Comparison of ENCODE assay signal across 19 cellular contexts in the genomic region with DNA sequence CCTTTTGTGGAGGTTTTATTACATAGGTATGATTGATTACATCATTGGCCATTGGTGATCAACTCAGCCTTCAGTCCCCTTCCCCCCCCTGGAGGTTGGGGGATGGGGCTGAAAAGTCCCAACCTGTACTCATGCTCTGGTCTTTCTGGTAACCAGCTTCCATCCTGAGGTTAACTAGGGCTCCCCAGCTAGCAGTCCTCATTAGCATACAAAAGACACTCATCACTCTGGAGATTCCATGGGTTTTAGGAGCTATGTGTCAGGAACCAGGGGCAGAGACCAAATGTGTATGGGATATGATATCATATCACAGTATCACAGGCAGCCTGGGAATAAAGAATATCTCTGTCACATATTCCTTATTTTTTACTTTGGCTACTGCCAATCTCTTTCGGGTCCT. TPM values are rescaled to one million over a fixed set of nuclear protein-coding genes. Genes with fewer than 3 reads are reported as not detected.
DNase-seq lines count a peak whose midpoint lies in the region; ATAC-seq, FAIRE-seq and TF ChIP-seq lines count a peak whose summit lies in the region.
"Had no signal": no experiment of that assay in that cellular context is flagged by ENCODE, and none has a peak within 500 bp of the region (broad histone marks: within the 10 kb centered on the region; RNA-seq: fewer than 3 reads in every experiment).

No MANE protein-coding gene starts in this region.

- H4K8ac ChIP-seq in H1 (ENCODE audit: extremely low read depth, insufficient read depth, low read length): no peak overlapping the region

- WGBS in H1 (ENCODE audit: extremely low coverage in 1 of 2, insufficient coverage in 1 of 2, insufficient read length in 1 of 2, insufficient replicate concordance in 2 of 2, low coverage in 1 of 2, low lambda C conversion rate in 2 of 2, missing lambda C conversion rate in 1 of 2), 2 experiments: 92% methylated on average over 1 of the region's 1 CpG; no CpG with 5 or more reads in 1 of the 2 experiments
- 53% methylated on average over 1 of the region's 1 CpG for WGBS in prostate gland

- no peak for FAIRE-seq in H1 (lab: Jason Lieb, UNC)
- FAIRE-seq: RCC 7860 had no signal

- H4K5ac ChIP-seq in H1 (ENCODE audit: insufficient read length, low read depth, low read length): no peak overlapping the region

- no peaks in the 10 kb centered on the region for H3K27me3 ChIP-seq in H1 (replicated peaks in 1 of 4; ENCODE audit: control insufficient read depth in 3 of 4, extremely low read depth in 1 of 4, insufficient read depth in 3 of 4, low read length in 3 of 4)
- H3K27me3 ChIP-seq in prostate gland (replicated peaks; ENCODE audit: insufficient read depth): no peaks in the 10 kb centered on the region
- H3K27me3 ChIP-seq in lower lobe of right lung (ENCODE audit: low read depth): no peaks in the 10 kb centered on the region
- H3K27me3 ChIP-seq: hepatocyte, spleen, thyroid gland had no signal

- H3K4me2 ChIP-seq in H1 (ENCODE audit: insufficient read depth in 1 of 2, low read depth in 2 of 2, low read length in 2 of 2): peak overlapping the region in 1 of 2 experiments; percentile 36; a peak in 1 of 4 replicates
- H3K4me2 ChIP-seq: hepatocyte had no signal

- H3K23me2 ChIP-seq in H1 (ENCODE audit: low read depth, low read length): no peaks in the 10 kb centered on the region

- H3K14ac ChIP-seq in H1 (ENCODE audit: insufficient read length): no peak overlapping the region

- H3K27ac ChIP-seq in H1 (ENCODE audit: low read depth, low read length) (no peak overlapping the region), prostate gland (no peak overlapping the region), lower lobe of right lung (no peak overlapping the region)
- H3K27ac ChIP-seq: C4-2B, hepatocyte, thyroid gland had no signal

- DNase-seq in activated T-cell treated with anti-CD3 and anti-CD28 coated beads, Interleukin-2, amount 50 U/mL, for 24 hours: no peak
- no peak for DNase-seq in activated T-cell treated with anti-CD3 and anti-CD28 coated beads for 4 hours
- no peak for DNase-seq in WTC11 (ENCODE audit: low spot score)
- no peak for DNase-seq in H1 (ENCODE audit: low read depth in 1 of 2, low spot score in 2 of 2)
- DNase-seq in stimulated activated naive CD8-positive, alpha-beta T cell treated with anti-CD3 and anti-CD28 coated beads, Interleukin-15, Interleukin-2, amounts not matched to agents 100 U/mL and 50 U/mL, for 24 hours: peak; percentile 38
- DNase-seq in prostate gland (ENCODE audit: low spot score): no peak
- no peak for DNase-seq in lower lobe of right lung
- DNase-seq: activated effector memory CD4-positive, alpha-beta T cell treated with anti-CD3 and anti-CD28 coated beads, Interleukin-2, amount 50 U/mL, for 16 hours; IMR-90; kidney glomerular epithelial cell; NCI-H187 treated with DMSO at 0.1 percent for 48 hours; NCI-H226; spleen; thyroid gland had no signal

- H3K4ac ChIP-seq in H1 (replicated peaks; ENCODE audit: insufficient read length, low read depth, low read length): no peak overlapping the region

- no peaks in the 10 kb centered on the region for H3K36me3 ChIP-seq in H1 (ENCODE audit: control insufficient read depth in 2 of 4, insufficient read depth in 4 of 4, low read length in 3 of 4)
- no peaks in the 10 kb centered on the region for H3K36me3 ChIP-seq in prostate gland
- H3K36me3 ChIP-seq in lower lobe of right lung: no peaks in the 10 kb centered on the region
- H3K36me3 ChIP-seq: spleen, thyroid gland had no signal

- H3K9me3 Mint-ChIP-seq in activated T-cell treated with anti-CD3 and anti-CD28 coated beads, Interleukin-2, amount 50 U/mL, for 24 hours: no peaks in the 10 kb centered on the region
- peaks cover 3% of the 10 kb centered on the region for H3K9me3 Mint-ChIP-seq in WTC11

- H3K4me1 ChIP-seq in H1 (replicated peaks in 1 of 4; ENCODE audit: control insufficient read depth in 3 of 4, insufficient read depth in 4 of 4, low read length in 3 of 4): peaks cover 0 to 10% (median 7%) of the 10 kb centered on the region in 4 experiments; a peak in 4 of 7 replicates
- no peaks in the 10 kb centered on the region for H3K4me1 ChIP-seq in prostate gland (replicated peaks)
- H3K4me1 ChIP-seq in lower lobe of right lung: peaks cover 59% of the 10 kb centered on the region

- no peak overlapping the region for H3K9ac ChIP-seq in H1 (replicated peaks in 1 of 4; ENCODE audit: extremely low read depth in 1 of 4, low read depth in 3 of 4, low read length in 3 of 4)

- H3K27me3 Mint-ChIP-seq in activated T-cell treated with anti-CD3 and anti-CD28 coated beads, Interleukin-2, amount 50 U/mL, for 24 hours: no peaks in the 10 kb centered on the region
- H3K27me3 Mint-ChIP-seq in WTC11 (ENCODE audit: low read depth): no peaks in the 10 kb centered on the region

- H2AFZ ChIP-seq in H1 (ENCODE audit: low read length): no peak overlapping the region
- H2AFZ ChIP-seq: hepatocyte had no signal

- H3K4me1 Mint-ChIP-seq in activated T-cell treated with anti-CD3 and anti-CD28 coated beads, Interleukin-2, amount 50 U/mL, for 24 hours (ENCODE audit: low read depth): peaks cover 61% of the 10 kb centered on the region
- peaks cover 28% of the 10 kb centered on the region for H3K4me1 Mint-ChIP-seq in WTC11

- intact Hi-C loops in prostate gland (cut with DNase I) (no loop called here), lower lobe of right lung (cut with DNase I) (no loop called here)

- ATAC-seq in WTC11 (peak; percentile 81), lower lobe of right lung (no peak), HG03139 (IDR thresholded peaks at IDR 0.05; ENCODE audit: unreplicated experiment) (no peak)
- ATAC-seq in stimulated activated naive CD8-positive, alpha-beta T cell treated with anti-CD3 and anti-CD28 coated beads, Interleukin-15, Interleukin-2, amounts not matched to agents 100 U/mL and 50 U/mL, for 24 hours: peak; percentile 57

- H3K4me3 Mint-ChIP-seq in activated T-cell treated with anti-CD3 and anti-CD28 coated beads, Interleukin-2, amount 50 U/mL, for 24 hours: peak overlapping the region; percentile 44
- no peak overlapping the region for H3K4me3 Mint-ChIP-seq in WTC11
- H3K4me3 Mint-ChIP-seq: mesothelial cell of epicardium had no signal

- H2AK5ac ChIP-seq in H1 (ENCODE audit: low read depth, low read length): no peak overlapping the region

- H3K23ac ChIP-seq in H1 (ENCODE audit: insufficient read length): no peak overlapping the region

- H2BK120ac ChIP-seq in H1 (replicated peaks; ENCODE audit: low read depth, low read length): no peak overlapping the region

- peaks cover 0 to 75% of the 10 kb centered on the region in 2 experiments; a peak in 2 of 4 replicates for H3K79me2 ChIP-seq in H1 (ENCODE audit: control insufficient read depth in 1 of 2, insufficient read depth in 2 of 2, low read length in 2 of 2)

- H3K9me3 ChIP-seq in H1 (ENCODE audit: insufficient read depth in 2 of 2, low read depth in 1 of 2, low read length in 1 of 2): no peaks in the 10 kb centered on the region; a peak in 1 of 4 replicates
- no peaks in the 10 kb centered on the region for H3K9me3 ChIP-seq in prostate gland
- H3K9me3 ChIP-seq in lower lobe of right lung: no peaks in the 10 kb centered on the region
- H3K9me3 ChIP-seq: spleen, thyroid gland had no signal

- H3K36me3 Mint-ChIP-seq in activated T-cell treated with anti-CD3 and anti-CD28 coated beads, Interleukin-2, amount 50 U/mL, for 24 hours (ENCODE audit: low read depth): peaks cover 20% of the 10 kb centered on the region
- peaks cover 7% of the 10 kb centered on the region for H3K36me3 Mint-ChIP-seq in WTC11

- H2BK15ac ChIP-seq in H1 (ENCODE audit: low read length): no peak overlapping the region

- H2BK12ac ChIP-seq in H1 (ENCODE audit: low read depth, low read length): no peak overlapping the region; the same call in 1 of the 2 replicates

- CTCF ChIA-PET in WTC11 (lab: Charles Lee) (interaction anchor here (1.2 to 2.2 kb wide), 7 partner anchors 10 to 207 kb away, joined by 3 to 28 read pairs (median 4); no protein-coding TSS in a partner anchor), H1 (lab: Charles Lee; ENCODE audit: partially characterized antibody) (interaction anchor here (0.7 to 4.0 kb wide), 18 partner anchors 9 to 377 kb away, joined by 3 to 31 read pairs (median 4); no protein-coding TSS in a partner anchor)

- TF ChIP-seq POLR2A in H1 (IDR thresholded peaks at IDR 0.05; ENCODE audit: control extremely low read depth in 1 of 2, low read depth in 2 of 2, low read length in 2 of 2): no peak
- TF ChIP-seq POLR2A in prostate gland (IDR thresholded peaks at IDR 0.05): no peak

- POLR2A ChIA-PET in WTC11 (lab: Charles Lee) (no interaction called here), H1 (lab: Charles Lee; ENCODE audit: partially characterized antibody) (interaction anchor here (1.0 to 1.7 kb wide), 2 partner anchors 11 to 13 kb away, joined by 4 to 5 read pairs; no protein-coding TSS in a partner anchor)

- no peak for TF ChIP-seq EP300 in H1 (IDR thresholded peaks at IDR 0.05; ENCODE audit: borderline replicate concordance in 1 of 2, low read depth in 2 of 2, low read length in 2 of 2)

- H2BK5ac ChIP-seq in H1 (ENCODE audit: low read depth, low read length): no peak overlapping the region

- H3K56ac ChIP-seq in H1 (replicated peaks; ENCODE audit: insufficient read length, low read depth, low read length): no peak overlapping the region

- H3K4me3 ChIP-seq in H1 (ENCODE audit: extremely low read depth in 1 of 4, insufficient read depth in 2 of 4, low read depth in 3 of 4, low read length in 4 of 4) (no peak overlapping the region; a peak in 1 of 8 replicates), prostate gland (no peak overlapping the region), lower lobe of right lung (no peak overlapping the region)
- H3K4me3 ChIP-seq: hepatocyte, spleen, thyroid gland had no signal

- peaks cover 2% of the 10 kb centered on the region; the same call in 1 of the 2 replicates for H3K79me1 ChIP-seq in H1 (ENCODE audit: low read depth, low read length)

- TF ChIP-seq RAD21 in H1 (IDR thresholded peaks at IDR 0.05 in 1 of 2, conservative IDR thresholded peaks at IDR 0.05 in 1 of 2; ENCODE audit: low read depth in 2 of 2, low read length in 2 of 2): no peak

- no peak overlapping the region for H3K18ac ChIP-seq in H1 (ENCODE audit: extremely low read depth, low read length)

- TF ChIP-seq CTCF in WTC11 (IDR thresholded peaks at IDR 0.05) (no peak), H1 (IDR thresholded peaks at IDR 0.05; ENCODE audit: control extremely low read depth in 1 of 3, insufficient read depth in 1 of 3, low read depth in 1 of 3, low read length in 3 of 3) (no peak), prostate gland (IDR thresholded peaks at IDR 0.05) (no peak), lower lobe of right lung (IDR thresholded peaks at IDR 0.05) (no peak)

- H4K91ac ChIP-seq in H1 (replicated peaks; ENCODE audit: insufficient read length, low read length): no peak overlapping the region

- peaks cover 0 to 2% of the 10 kb centered on the region in 2 experiments for H4K20me1 ChIP-seq in H1 (replicated peaks in 1 of 2; ENCODE audit: control insufficient read depth in 1 of 2, insufficient read depth in 2 of 2, low read length in 2 of 2)

- H2BK20ac ChIP-seq in H1 (ENCODE audit: low read length): no peak overlapping the region

- H3K27ac Mint-ChIP-seq in activated T-cell treated with anti-CD3 and anti-CD28 coated beads, Interleukin-2, amount 50 U/mL, for 24 hours: peak overlapping the region; percentile 78
- no peak overlapping the region for H3K27ac Mint-ChIP-seq in WTC11
- H3K27ac Mint-ChIP-seq: mesothelial cell of epicardium had no signal

RNA-seq across cellular contexts. Expression of a gene that starts 13.6 kb away (rescaled TPM):
- total RNA-seq in WTC11 (2021) (21.4 to 30.6 TPM (median 22.7 TPM) in 3 replicates), prostate gland (10 to 100 TPM; 30.4 to 53.6 TPM), lower lobe of right lung (66.1 TPM)
- total RNA-seq in H1 (2021; fragmentation: NEBNext Ultra II Directional; extraction: Animal tissue kit (Norgen Biotek cat#: 25700)): 30.5 and 32.4 TPM in 2 replicates
- 2.7 and 6.9 TPM in 2 replicates for polyA plus RNA-seq in H1 (2011; rRNA removed)
- polyA plus RNA-seq in H1 (2011; cell fraction: cytosol; rRNA removed): 7.2 TPM
- 6.1 TPM for polyA plus RNA-seq in H1 (2011; cell fraction: nucleus; rRNA removed)
- polyA plus RNA-seq in H1 (2012, experiment 1 of 2): 6.2 to 13.8 TPM (median 10.9 TPM) in 4 replicates
- polyA plus RNA-seq in H1 (2012, experiment 2 of 2): 0.52 TPM
- polyA plus RNA-seq in H1 (2013, experiment 1 of 2): 23.2 TPM
- 24.2 TPM for polyA plus RNA-seq in H1 (2013, experiment 2 of 2)
- polyA minus RNA-seq in H1 (2011; rRNA and poly(A)+ RNA removed): 20.5 and 20.9 TPM in 2 replicates
- polyA minus RNA-seq in H1 (2011; cell fraction: cytosol; rRNA and poly(A)+ RNA removed): 16.2 TPM
- polyA minus RNA-seq in H1 (2011; cell fraction: nucleus; rRNA and poly(A)+ RNA removed): 46.3 TPM

Comparison
In these comparisons a context has a peak if more than half of its experiments do, and no peak if none do; other contexts are left out.
1. ATAC-seq: peak in WTC11 (single experiment) and stimulated activated naive CD8-positive, alpha-beta T cell treated with anti-CD3 and anti-CD28 coated beads, Interleukin-15, Interleukin-2, amounts not matched to agents 100 U/mL and 50 U/mL, for 24 hours (single experiment); none in lower lobe of right lung (0 of 2) and HG03139 (single experiment).